ENCODE assay signal across 1 cellular context in genomic region chr19:2389594-2389993, GRCh38.
TF ChIP-seq lines count a peak whose summit lies in the region.

No MANE protein-coding gene starts in this region.

TF ChIP-seq in IMR-90, 13 proteins besides CTCF, POLR2A, EP300 and RAD21:
- no peak for TF ChIP-seq MAFK (IDR thresholded peaks at IDR 0.05; ENCODE audit: low read depth, low read length)
